In genomic region chr5:102869230-102869629, GRCh38 we compare ENCODE assay signal across 25 cellular contexts.
DNase-seq lines count a peak whose midpoint lies in the region; ATAC-seq, FAIRE-seq and TF ChIP-seq lines count a peak whose summit lies in the region.
"Had no signal": no experiment of that assay in that cellular context is flagged by ENCODE, and none has a peak within 500 bp of the region (broad histone marks: within the 10 kb centered on the region; RNA-seq: fewer than 3 reads in every experiment).

No MANE protein-coding gene starts in this region.

- H2AFZ ChIP-seq in SK-N-SH (ENCODE audit: low read depth) (no peak overlapping the region), K562 (ENCODE audit: low read depth, low read length) (no peak overlapping the region)

- H3K27me3 ChIP-seq in SK-N-SH (ENCODE audit: insufficient read depth) = no peaks in the 10 kb centered on the region
- H3K27me3 ChIP-seq in K562 (ENCODE audit: control insufficient read depth in 2 of 2, insufficient read depth in 2 of 2, low read length in 2 of 2) = peaks cover 4 to 13% of the 10 kb centered on the region in 2 experiments; a peak in 4 of 5 replicates
- H3K27me3 ChIP-seq in gastrocnemius medialis = no peaks in the 10 kb centered on the region
- H3K27me3 ChIP-seq: SJCRH30 had no signal

- DNase-seq in SK-N-SH (no peak), GM12891 (ENCODE audit: insufficient read length, low spot score) (no peak), K562 (ENCODE audit: extremely low read depth in 1 of 4, low spot score in 3 of 4) (no peak), neural crest cell (ENCODE audit: low read depth, low spot score) (no peak), gastrocnemius medialis (no peak)
- DNase-seq: Caco-2; CD8-positive, alpha-beta T cell; GOT3; HCEC 1CT; MV-4-11; NCI-H1105; NCI-H1436 treated with DMSO at 0.1 percent for 48 hours; NCI-H1930; NCI-H2107; NCI-H524; NCI-H748 treated with DMSO at 0.1 percent for 48 hours; PC-3; SJCRH30 had no signal

- TF ChIP-seq RAD21 in SK-N-SH (IDR thresholded peaks at IDR 0.05; ENCODE audit: low read length) = no peak
- no peak for TF ChIP-seq RAD21 in K562 (CRISPR knock-in tag; conservative IDR thresholded peaks at IDR 0.05 in 1 of 2, IDR thresholded peaks at IDR 0.05 in 1 of 2)

- H3K4me3 Mint-ChIP-seq in neural crest cell = peak overlapping the region; percentile 53
- H3K4me3 Mint-ChIP-seq: B cell; CD8-positive, alpha-beta T cell had no signal

- ATAC-seq in SK-N-SH treated with all-trans-retinoic acid at 6 μM for 48 hours (no peak), K562 (no peak), GM21381 (IDR thresholded peaks at IDR 0.05; ENCODE audit: unreplicated experiment) (no peak), gastrocnemius medialis (no peak), HG03135 (IDR thresholded peaks at IDR 0.05; ENCODE audit: unreplicated experiment) (no peak)
- ATAC-seq: CD8-positive, alpha-beta T cell; PC-3 had no signal

- H3K27ac ChIP-seq in SK-N-SH (ENCODE audit: low read depth in 2 of 2, low read length in 1 of 2) = peak overlapping the region in 1 of 2 experiments; percentile 68; a peak in 2 of 4 replicates
- no peak overlapping the region for H3K27ac ChIP-seq in K562 (ENCODE audit: extremely low read depth, low read depth, low read length)
- peak overlapping the region in 1 of 4 donors; percentile 10 for H3K27ac ChIP-seq in gastrocnemius medialis
- H3K27ac ChIP-seq: 22Rv1, C4-2B, SJCRH30 had no signal

- no peaks in the 10 kb centered on the region for H3K9me3 Mint-ChIP-seq in neural crest cell
- H3K9me3 Mint-ChIP-seq: CD8-positive, alpha-beta T cell had no signal

- H3K27ac Mint-ChIP-seq in neural crest cell (ENCODE audit: unreplicated experiment) = no peak overlapping the region
- H3K27ac Mint-ChIP-seq: B cell; CD8-positive, alpha-beta T cell had no signal

- in situ Hi-C loops in K562 (cut with MboI) (no loop called here), gastrocnemius medialis (cut with MboI; ENCODE audit: low sequenced_read_pairs in 4 of 4) (loop anchor here in 1 of 4 donors (10.0 kb wide), 1 partner anchor 74 kb away; no protein-coding TSS in a partner anchor)

- H4K20me1 ChIP-seq in SK-N-SH (ENCODE audit: insufficient read depth) (no peaks in the 10 kb centered on the region; the same call in 1 of the 2 replicates), K562 (replicated peaks; ENCODE audit: control insufficient read depth, insufficient read depth, low read length) (no peaks in the 10 kb centered on the region)

- H3K9ac ChIP-seq in SK-N-SH = no peak overlapping the region
- no peak overlapping the region for H3K9ac ChIP-seq in K562 (ENCODE audit: insufficient read depth in 1 of 2, low read depth in 2 of 2, low read length in 2 of 2)

- H3K4me3 ChIP-seq in SK-N-SH (ENCODE audit: low read depth in 2 of 2, low read length in 1 of 2) = no peak overlapping the region
- no peak overlapping the region for H3K4me3 ChIP-seq in K562
- H3K4me3 ChIP-seq in gastrocnemius medialis = no peak overlapping the region
- H3K4me3 ChIP-seq: SJCRH30 had no signal

- H3F3A ChIP-seq in SK-N-SH (replicated peaks; ENCODE audit: insufficient read depth) = peaks cover 10% of the 10 kb centered on the region

- peaks cover 8% of the 10 kb centered on the region for H3K36me3 Mint-ChIP-seq in neural crest cell (ENCODE audit: low read depth)

- POLR2A ChIA-PET in SK-N-SH (lab: Yijun Ruan, JAX) = no interaction called here
- POLR2A ChIA-PET in K562 (lab: Yijun Ruan, JAX) = interaction anchor here (1.3 kb wide), 1 partner anchor 9 kb away, joined by 5 read pairs; no protein-coding TSS in a partner anchor

- peaks cover 31% of the 10 kb centered on the region for H3K4me1 Mint-ChIP-seq in neural crest cell

- TF ChIP-seq CTCF in SK-N-SH (IDR thresholded peaks at IDR 0.05) (no peak), K562 (IDR thresholded peaks at IDR 0.05 in 2 of 3, conservative IDR thresholded peaks at IDR 0.05 in 1 of 3; ENCODE audit: insufficient read depth in 2 of 3, low read depth in 1 of 3, low read length in 3 of 3) (no peak), neural crest cell (conservative IDR thresholded peaks at IDR 0.05) (no peak), gastrocnemius medialis (IDR thresholded peaks at IDR 0.05 in 4 of 5, conservative IDR thresholded peaks at IDR 0.05 in 1 of 5) (no peak)

- H3K79me2 ChIP-seq in SK-N-SH (ENCODE audit: insufficient read depth) = peaks cover 76% of the 10 kb centered on the region
- no peaks in the 10 kb centered on the region for H3K79me2 ChIP-seq in K562 (ENCODE audit: control insufficient read depth, insufficient read depth, low read length)

- no TSS peak for BruUV-seq in K562 (replicated peaks; lab: Mats Ljungman, UMichigan)

- TF ChIP-seq POLR2A in GM12891 (IDR thresholded peaks at IDR 0.05; ENCODE audit: low read depth, low read length) (no peak), K562 (conservative IDR thresholded peaks at IDR 0.05) (no peak), gastrocnemius medialis (IDR thresholded peaks at IDR 0.05) (no peak)

- CTCF ChIA-PET in SK-N-SH (lab: Yijun Ruan, JAX) (interaction anchor here (0.8 kb wide), 2 partner anchors 9 to 89 kb away, joined by 3 read pairs; no protein-coding TSS in a partner anchor), K562 (lab: Yijun Ruan, JAX; ENCODE audit: low intra/inter-chr PET ratio) (no interaction called here)

- no peaks in the 10 kb centered on the region for H3K9me2 ChIP-seq in SK-N-SH

- peak overlapping the region; percentile 85; the same call in 1 of the 2 replicates for H3K4me2 ChIP-seq in SK-N-SH
- no peak overlapping the region for H3K4me2 ChIP-seq in K562 (ENCODE audit: insufficient read depth, low read length)

- H3K4me1 ChIP-seq in SK-N-SH (ENCODE audit: control insufficient read depth in 1 of 2, insufficient read depth in 2 of 2, low read depth in 1 of 2, low read length in 1 of 2) = peaks cover 3 to 17% of the 10 kb centered on the region in 2 experiments; a peak in 3 of 4 replicates
- peaks cover 0 to 7% of the 10 kb centered on the region in 2 experiments; a peak in 1 of 5 replicates for H3K4me1 ChIP-seq in K562 (replicated peaks in 1 of 2; ENCODE audit: control insufficient read depth in 2 of 2, insufficient read depth in 2 of 2, low read length in 2 of 2)
- peaks cover 50 to 66% of the 10 kb centered on the region in 2 donors for H3K4me1 ChIP-seq in gastrocnemius medialis
- H3K4me1 ChIP-seq: Caco-2, SJCRH30 had no signal

- H3K9me3 ChIP-seq in SK-N-SH (no peaks in the 10 kb centered on the region), K562 (replicated peaks; ENCODE audit: control insufficient read depth, insufficient read depth, low read depth, low read length) (no peaks in the 10 kb centered on the region), gastrocnemius medialis (no peaks in the 10 kb centered on the region)
- H3K9me3 ChIP-seq: Caco-2 had no signal

- no peaks in the 10 kb centered on the region for H3K9me1 ChIP-seq in K562 (ENCODE audit: control insufficient read depth, insufficient read depth, low read length)

- WGBS in SK-N-SH (ENCODE audit: low lambda C conversion rate) = 88% methylated on average over 1 of the region's 1 CpG
- 0% methylated on average over 1 of the region's 1 CpG for WGBS in K562 (ENCODE audit: insufficient coverage, low coverage, missing lambda C conversion rate)

- H3K36me3 ChIP-seq in SK-N-SH (replicated peaks in 1 of 2; ENCODE audit: control insufficient read depth in 1 of 2, insufficient read depth in 2 of 2, low read length in 1 of 2) = peaks cover 41 to 54% of the 10 kb centered on the region in 2 experiments
- no peaks in the 10 kb centered on the region for H3K36me3 ChIP-seq in K562 (ENCODE audit: control insufficient read depth, insufficient read depth, low read length)
- H3K36me3 ChIP-seq in gastrocnemius medialis = no peaks in the 10 kb centered on the region

- FAIRE-seq in GM12891 (lab: Jason Lieb, UNC) (peak; percentile 5), K562 (lab: Jason Lieb, UNC) (no peak)
- FAIRE-seq: G401.6 had no signal

- TF ChIP-seq EP300 in SK-N-SH (IDR thresholded peaks at IDR 0.05; ENCODE audit: borderline replicate concordance in 1 of 2, low read depth in 1 of 2, low read length in 1 of 2) (no peak), K562 (IDR thresholded peaks at IDR 0.05; ENCODE audit: low read length) (no peak)

- intact Hi-C loops in K562 (cut with micrococcal nuclease) = no loop called here
- intact Hi-C loops in gastrocnemius medialis (cut with DNase I; ENCODE audit: low total_unique reads) = loop anchor here (5.0 to 10.0 kb wide), 2 partner anchors 72 to 114 kb away; partner anchors contain the start of gene PAM

- no peaks in the 10 kb centered on the region for H3K27me3 Mint-ChIP-seq in neural crest cell (ENCODE audit: low read depth)

TF ChIP-seq in SK-N-SH, 30 proteins besides CTCF, POLR2A, EP300 and RAD21 (continues in another document):
- TF ChIP-seq MEF2A (IDR thresholded peaks at IDR 0.05; ENCODE audit: borderline replicate concordance, low read depth) = no peak

TF ChIP-seq in SK-N-SH treated with all-trans-retinoic acid at 6 μM for 48 hours, 23 proteins besides CTCF, POLR2A, EP300 and RAD21 (continues in another document):
- no peak for TF ChIP-seq ZFP3 (CRISPR knock-in tag; IDR thresholded peaks at IDR 0.05)
- no peak for TF ChIP-seq CSDC2 (CRISPR knock-in tag; IDR thresholded peaks at IDR 0.05)
- no peak for TF ChIP-seq ARNTL (CRISPR knock-in tag; IDR thresholded peaks at IDR 0.05; ENCODE audit: borderline replicate concordance, low read depth)
- TF ChIP-seq ISL1 (CRISPR knock-in tag; IDR thresholded peaks at IDR 0.05) = no peak

TF ChIP-seq in GM12891, 5 proteins besides CTCF, POLR2A, EP300 and RAD21:
- TF ChIP-seq POLR2AphosphoS5 (IDR thresholded peaks at IDR 0.05; ENCODE audit: low read depth, low read length) = no peak
- TF ChIP-seq POU2F2 (IDR thresholded peaks at IDR 0.05; ENCODE audit: low read depth, low read length) = no peak
- TF ChIP-seq SPI1 (IDR thresholded peaks at IDR 0.05; ENCODE audit: low read depth, low read length) = no peak
- no peak for TF ChIP-seq PAX5 (IDR thresholded peaks at IDR 0.05; ENCODE audit: insufficient read depth, low read length, severe bottlenecking)
- no peak for TF ChIP-seq TAF1 (IDR thresholded peaks at IDR 0.05; ENCODE audit: low read depth, low read length)
